Comparison of ENCODE assay signal across 8 cellular contexts in genomic region chr4:7068279-7068842, GRCh38. TPM values are rescaled to one million over a fixed set of nuclear protein-coding genes. Genes with fewer than 3 reads are reported as not detected.
DNase-seq lines count a peak whose midpoint lies in the region; ATAC-seq and TF ChIP-seq lines count a peak whose summit lies in the region.

No MANE protein-coding gene starts in this region.

- peak; percentile 6 for ATAC-seq in GM18519 (IDR thresholded peaks at IDR 0.05; ENCODE audit: low FRiP score, unreplicated experiment)
- peak; percentile 14 for ATAC-seq in HG02678 (IDR thresholded peaks at IDR 0.05; ENCODE audit: unreplicated experiment)
- ATAC-seq in esophagus mucosa = no peak

- DNase-seq in fibroblast of villous mesenchyme (ENCODE audit: low read depth) = no peak
- DNase-seq in RPMI8226 = no peak
- DNase-seq in NCI-H1105 (lab: John Stamatoyannopoulos, UW) = no peak

- peak overlapping the region; percentile 88 for H3K27ac ChIP-seq in VCaP
- H3K27ac ChIP-seq in skin epidermis = peak overlapping the region in 20 of 21 experiments; percentile 62 to 98 (median 90)

- H3K4me3 ChIP-seq in fibroblast of villous mesenchyme (ENCODE audit: low read depth, low read length) = peak overlapping the region; percentile 81
- peak overlapping the region; percentile 75 to 99 (median 94) for H3K4me3 ChIP-seq in skin epidermis

- TF ChIP-seq CTCF in VCaP (conservative IDR thresholded peaks at IDR 0.05) (no peak), fibroblast of villous mesenchyme (IDR thresholded peaks at IDR 0.05; ENCODE audit: insufficient read depth, low read depth, low read length) (no peak)

RNA-seq across cellular contexts. Expression of gene GRPEL1, which starts 0.5 kb away (rescaled TPM):
- total RNA-seq in fibroblast of villous mesenchyme (17.1 and 32.8 TPM in 2 replicates), esophagus mucosa (34.0 TPM)

RNA-seq across cellular contexts. Expression of gene TADA2B, which starts 25.2 kb away (rescaled TPM):
- total RNA-seq in fibroblast of villous mesenchyme (12.2 and 16.0 TPM in 2 replicates), esophagus mucosa (12.5 TPM)
